ENCODE assay signal across 11 cellular contexts in the genomic region with DNA sequence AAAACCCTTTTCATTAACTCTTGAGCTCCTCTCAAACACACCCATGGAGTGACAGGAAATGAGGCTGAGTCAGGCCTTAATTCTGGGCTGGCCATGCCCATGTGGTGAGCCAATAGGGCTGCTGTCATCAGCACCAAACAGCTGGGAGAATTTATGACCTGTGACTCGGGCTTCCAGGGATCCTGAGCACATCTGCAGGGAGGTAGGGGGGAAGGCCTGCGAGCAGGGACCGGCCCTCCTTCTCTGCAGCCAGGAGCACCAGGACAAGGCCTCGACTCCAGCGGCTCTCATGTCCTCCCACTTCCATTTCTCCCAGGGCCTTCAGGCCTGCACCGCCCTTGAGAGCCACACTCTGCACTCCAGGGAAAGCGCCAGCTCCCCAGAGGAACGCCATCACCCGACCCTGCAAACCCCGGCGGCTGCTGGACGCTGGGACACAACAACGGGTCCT. TPM values are rescaled to one million over a fixed set of nuclear protein-coding genes. Genes with fewer than 3 reads are reported as not detected.
A peak's percentile ranks its signal among the peaks of the same experiment; 100 is the strongest.
DNase-seq lines count a peak whose midpoint lies in the region; ATAC-seq and TF ChIP-seq lines count a peak whose summit lies in the region.
"Had no signal": no experiment of that assay in that cellular context is flagged by ENCODE, and none has a peak within 500 bp of the region (broad histone marks: within the 10 kb centered on the region; RNA-seq: fewer than 3 reads in every experiment).

No MANE protein-coding gene starts in this region.

- TF ChIP-seq CTCF in A673 (conservative IDR thresholded peaks at IDR 0.05; ENCODE audit: low read depth, low read length) (no peak), left lung (IDR thresholded peaks at IDR 0.05) (no peak)

- CTCF ChIA-PET in A673 (lab: Charles Lee), result no interaction called here

- POLR2A ChIA-PET in A673 (lab: Charles Lee; ENCODE audit: low non-redundant PET), result no interaction called here

- H3K27ac ChIP-seq in A673 (ENCODE audit: low read depth, low read length, poor library complexity, severe bottlenecking) (peak overlapping the region; percentile 69), left lung (no peak overlapping the region)
- H3K27ac ChIP-seq: Peyer's patch had no signal

- ATAC-seq in left lung, result peak; percentile 57
- ATAC-seq in HG03159 (IDR thresholded peaks at IDR 0.05; ENCODE audit: unreplicated experiment), result no peak
- no peak for ATAC-seq in GM19351 (IDR thresholded peaks at IDR 0.05; ENCODE audit: unreplicated experiment)
- ATAC-seq: activated CD8-positive, alpha-beta memory T cell treated with anti-CD3 and anti-CD28 coated beads, Interleukin-2, amount 10 ng/mL, durations not matched to agents 7 days and 5 days had no signal

- intact Hi-C loops in A673 (cut with micrococcal nuclease; ENCODE audit: unreplicated experiment), result no loop called here
- intact Hi-C loops in left lung (cut with DNase I), result no loop called here

- H3K4me1 ChIP-seq in A673 (ENCODE audit: insufficient read depth, low read length, poor library complexity, severe bottlenecking) (peaks cover 53% of the 10 kb centered on the region), left lung (peaks cover 8% of the 10 kb centered on the region in 2 donors)

- H3K9me3 ChIP-seq in A673 (ENCODE audit: low read depth, low read length, poor library complexity, severe bottlenecking) (no peaks in the 10 kb centered on the region), left lung (no peaks in the 10 kb centered on the region)
- H3K9me3 ChIP-seq: Peyer's patch had no signal

- no peak overlapping the region for H3K4me3 ChIP-seq in A673 (ENCODE audit: low read depth, low read length, poor library complexity, severe bottlenecking)
- H3K4me3 ChIP-seq in left lung, result no peak overlapping the region
- H3K4me3 ChIP-seq: Peyer's patch had no signal

- no peaks in the 10 kb centered on the region for H3K27me3 ChIP-seq in A673 (replicated peaks; ENCODE audit: insufficient read depth, low read depth, low read length, poor library complexity)
- peaks cover 0 to 6% of the 10 kb centered on the region in 2 donors for H3K27me3 ChIP-seq in left lung
- H3K27me3 ChIP-seq: Peyer's patch had no signal

- no TSS peak for BruUV-seq in A673 (replicated peaks; lab: Mats Ljungman, UMichigan)

- peaks cover 53% of the 10 kb centered on the region for H3K36me3 ChIP-seq in A673 (ENCODE audit: insufficient read depth, low read length, poor library complexity, severe bottlenecking)
- peaks cover 0 to 4% of the 10 kb centered on the region in 2 donors for H3K36me3 ChIP-seq in left lung

- DNase-seq in A673 (ENCODE audit: low spot score) (peak; percentile 95), HT1080 (ENCODE audit: low read depth) (peak; percentile 82), astrocyte of the hippocampus (ENCODE audit: low read depth, low spot score) (peak; percentile 36), left lung (no peak), NCI-H1105 (lab: John Stamatoyannopoulos, UW) (no peak), NCI-H187 (lab: John Stamatoyannopoulos, UW) (no peak)
- DNase-seq: activated CD8-positive, alpha-beta memory T cell treated with anti-CD3 and anti-CD28 coated beads, Interleukin-2, amount 10 ng/mL, durations not matched to agents 7 days and 5 days; kidney glomerular epithelial cell had no signal

RNA-seq across cellular contexts. Expression of gene RIPK4, which starts 14.6 kb away (rescaled TPM):
- 16.0 and 17.0 TPM in 2 replicates for total RNA-seq in A673 (2021)
- total RNA-seq in HT1080 (2014; rRNA removed; shearing (Covaris generic)), result 0.20 and 0.31 TPM in 2 replicates
- polyA plus RNA-seq in HT1080 (2015; cell fraction: cytosol; rRNA removed), result 1.4 and 1.8 TPM in 2 replicates
- polyA plus RNA-seq in HT1080 (2015; cell fraction: nucleus; rRNA removed), result 2.2 and 2.9 TPM in 2 replicates
- total RNA-seq in left lung, result 10 to 100 TPM in 1 of 2 donors, 1 to 10 TPM in 1; 5.8 to 10.5 TPM
- total RNA-seq: activated CD8-positive, alpha-beta memory T cell treated with anti-CD3 and anti-CD28 coated beads, Interleukin-2, amount 10 ng/mL, durations not matched to agents 7 days and 5 days had no signal

Comparison
In these comparisons a context has a peak if more than half of its experiments do, and no peak if none do; other contexts are left out.
1. DNase-seq: peak in A673 (single experiment), HT1080 (single experiment) and astrocyte of the hippocampus (single experiment); none in left lung (0 of 2), NCI-H1105 (single experiment) and NCI-H187 (0 of 2).